1 cellular context compared by ENCODE assay signal in genomic region chr5:177133119-177133844, GRCh38.
TF ChIP-seq lines count a peak whose summit lies in the region.

Gene NSD1, plus strand, starts transcription at chr5:177133773. Its CDS starts 1,331 bp downstream, at chr5:177135104.

TF ChIP-seq in K562, 482 proteins besides CTCF, POLR2A, EP300 and RAD21 (continued from another document and continues in another):
- TF ChIP-seq ZNF395 (CRISPR knock-in tag; IDR thresholded peaks at IDR 0.05) (peak; percentile 96), GABPB2 (CRISPR knock-in tag; conservative IDR thresholded peaks at IDR 0.05) (no peak), ZNF592 (IDR thresholded peaks at IDR 0.05) (peak; percentile 93), AFF1 (IDR thresholded peaks at IDR 0.05; ENCODE audit: low read depth in 1 of 2, partially characterized antibody in 2 of 2) (no peak), ZNF589 (CRISPR knock-in tag; IDR thresholded peaks at IDR 0.05; ENCODE audit: low read depth) (peak; percentile 50; the same call in 1 of the 2 replicates), TBP (optimal IDR thresholded peaks at IDR 0.05; ENCODE audit: low read depth, low read length) (peak; percentile 57), CCNT2 (IDR thresholded peaks at IDR 0.05; ENCODE audit: borderline replicate concordance, extremely low read depth, insufficient read length, low read depth, low read length) (peak; percentile 67), U2AF2 (optimal IDR thresholded peaks at IDR 0.05; ENCODE audit: low read depth, low read length) (no peak), NFRKB (IDR thresholded peaks at IDR 0.05; ENCODE audit: low read depth) (peak; percentile 31; the same call in 1 of the 2 replicates), BCOR (IDR thresholded peaks at IDR 0.05) (no peak), ZNF766 (CRISPR knock-in tag; conservative IDR thresholded peaks at IDR 0.05) (peak; percentile 96), ZNF263 (CRISPR knock-in tag; IDR thresholded peaks at IDR 0.05; ENCODE audit: borderline replicate concordance) (0 out of 2 replicates have a peak, but pooled peaks have one; percentile 25), HDGF (IDR thresholded peaks at IDR 0.05) (no peak), PHB (CRISPR knock-in tag; IDR thresholded peaks at IDR 0.05) (no peak), ZNF449 (CRISPR knock-in tag; IDR thresholded peaks at IDR 0.05) (0 out of 2 replicates have a peak, but pooled peaks have one; percentile 31), NFIC (IDR thresholded peaks at IDR 0.05) (no peak), MTA2 (IDR thresholded peaks at IDR 0.05; ENCODE audit: low read depth) (no peak), ZKSCAN8 (CRISPR knock-in tag; IDR thresholded peaks at IDR 0.05) (peak; percentile 78; the same call in 1 of the 2 replicates), ZNF518B (CRISPR knock-in tag; IDR thresholded peaks at IDR 0.05) (no peak), ZFX (CRISPR knock-in tag; IDR thresholded peaks at IDR 0.05) (peak; percentile 83), MXD1 (CRISPR knock-in tag; IDR thresholded peaks at IDR 0.05; ENCODE audit: borderline replicate concordance, poor library complexity, severe bottlenecking) (no peak), NR4A1 (CRISPR knock-in tag; IDR thresholded peaks at IDR 0.05) (0 out of 2 replicates have a peak, but pooled peaks have one; percentile 51), NR4A1 (tag; IDR thresholded peaks at IDR 0.05) (peak; percentile 68), ZNF644 (tag; IDR thresholded peaks at IDR 0.05; ENCODE audit: low read depth) (peak; percentile 93), HMGN3 (IDR thresholded peaks at IDR 0.05; ENCODE audit: borderline replicate concordance, extremely low read depth, insufficient read length, low read depth, low read length) (peak; percentile 66), ILF3 (IDR thresholded peaks at IDR 0.05; ENCODE audit: borderline replicate concordance) (no peak), ARHGAP35 (IDR thresholded peaks at IDR 0.05; ENCODE audit: partially characterized antibody) (no peak), KDM2B (CRISPR knock-in tag; IDR thresholded peaks at IDR 0.05) (no peak), L3MBTL2 (IDR thresholded peaks at IDR 0.05) (peak; percentile 91)
